Comparison of ENCODE assay signal across 19 cellular contexts in genomic region chr10:66680886-66681285, GRCh38.
DNase-seq lines count a peak whose midpoint lies in the region; ATAC-seq and TF ChIP-seq lines count a peak whose summit lies in the region.
"Had no signal": no experiment of that assay in that cellular context is flagged by ENCODE, and none has a peak within 500 bp of the region (broad histone marks: within the 10 kb centered on the region; RNA-seq: fewer than 3 reads in every experiment).

No MANE protein-coding gene starts in this region.

- H3K9ac ChIP-seq in IMR-90 (ENCODE audit: low read depth, low read length), result no peak overlapping the region

- DNase-seq in AG10803 (ENCODE audit: low read depth) (peak; percentile 4), IMR-90 (peak; percentile 8), brain microvascular endothelial cell (peak; percentile 64), hepatic stellate cell (ENCODE audit: low spot score) (peak; percentile 4), ascending aorta (ENCODE audit: low spot score in 2 of 2) (no peak), NCI-H82 (lab: John Stamatoyannopoulos, UW) (no peak), NCI-H146 treated with DMSO at 0.1 percent for 48 hours (lab: John Stamatoyannopoulos, UW; ENCODE audit: unreplicated experiment) (no peak), NCI-H1105 treated with DMSO at 0.1 percent for 48 hours (lab: John Stamatoyannopoulos, UW) (no peak)
- DNase-seq: COR-L47, DMS153, KBM-7, MG63, NCI-H1092 treated with DMSO at 0.1 percent for 48 hours, NCI-H1930, NCI-H2171, SIG-M5 had no signal

- no peaks in the 10 kb centered on the region for H3K9me3 ChIP-seq in IMR-90 (ENCODE audit: control insufficient read depth, insufficient read depth, low read length)
- H3K9me3 ChIP-seq in ascending aorta, result no peaks in the 10 kb centered on the region
- H3K9me3 ChIP-seq: MG63 had no signal

- H3K4me2 ChIP-seq in IMR-90 (ENCODE audit: low read depth, low read length), result no peak overlapping the region

- H3K14ac ChIP-seq in IMR-90 (replicated peaks; ENCODE audit: low read depth, low read length), result no peak overlapping the region

- intact Hi-C loops in IMR-90 (cut with micrococcal nuclease), result no loop called here
- intact Hi-C loops in ascending aorta (cut with DNase I), result no loop called here

- H3K9me1 ChIP-seq in IMR-90 (ENCODE audit: insufficient read depth, low read length), result no peaks in the 10 kb centered on the region

- no peak overlapping the region for H2AFZ ChIP-seq in IMR-90 (replicated peaks; ENCODE audit: low read length, poor library complexity)

- no peak overlapping the region for H2BK15ac ChIP-seq in IMR-90 (ENCODE audit: low read depth, low read length)

- no peak overlapping the region for H3K27ac ChIP-seq in IMR-90 (ENCODE audit: insufficient read depth, low read length)
- H3K27ac ChIP-seq in brain microvascular endothelial cell, result no peak overlapping the region
- H3K27ac ChIP-seq in ascending aorta, result no peak overlapping the region
- H3K27ac ChIP-seq: C4-2B had no signal

- TF ChIP-seq CTCF in AG10803 (conservative IDR thresholded peaks at IDR 0.05; ENCODE audit: low read length) (no peak), IMR-90 (conservative IDR thresholded peaks at IDR 0.05; ENCODE audit: low read depth, low read length) (no peak), brain microvascular endothelial cell (IDR thresholded peaks at IDR 0.05; ENCODE audit: low read depth, low read length, missing control alignments) (no peak), ascending aorta (IDR thresholded peaks at IDR 0.05) (no peak)

- H4K91ac ChIP-seq in IMR-90 (ENCODE audit: insufficient read depth, low read depth, low read length), result no peak overlapping the region

- H3K27me3 ChIP-seq in IMR-90 (ENCODE audit: control insufficient read depth, insufficient read depth, low read length) (no peaks in the 10 kb centered on the region), brain microvascular endothelial cell (replicated peaks) (no peaks in the 10 kb centered on the region), ascending aorta (no peaks in the 10 kb centered on the region)
- H3K27me3 ChIP-seq: MG63 had no signal

- no peak overlapping the region for H3K23ac ChIP-seq in IMR-90 (ENCODE audit: low read depth, low read length)

- H2BK5ac ChIP-seq in IMR-90 (ENCODE audit: low read depth, low read length, poor library complexity, severe bottlenecking), result no peak overlapping the region

- in situ Hi-C loops in IMR-90 (cut with MboI; ENCODE audit: low sequenced_read_pairs) (no loop called here), brain microvascular endothelial cell (cut with HindIII; ENCODE audit: low pct_ligation_motif_present, low sequenced_read_pairs) (no loop called here)

- no peak overlapping the region for H2AK5ac ChIP-seq in IMR-90 (ENCODE audit: low read depth, low read length)

- H3K56ac ChIP-seq in IMR-90 (ENCODE audit: extremely low read depth, insufficient read depth, low read length), result no peak overlapping the region

- no TSS peak for BruUV-seq in IMR-90 (replicated peaks; lab: Mats Ljungman, UMichigan)

- no CpG with 5 or more reads among the region's 1 CpG for WGBS in IMR-90 (ENCODE audit: extremely low coverage in 2 of 2, insufficient read length in 1 of 2), 2 experiments

- no peak for TF ChIP-seq POLR2A in IMR-90 (IDR thresholded peaks at IDR 0.05; ENCODE audit: low read depth, low read length)

- dilution Hi-C loops in IMR-90 (cut with HindIII; ENCODE audit: low sequenced_read_pairs, unreplicated experiment), result no loop called here

- no peak overlapping the region for H2BK120ac ChIP-seq in IMR-90 (ENCODE audit: low read depth, low read length)

- H3K4me3 ChIP-seq in AG10803 (ENCODE audit: low read length) (no peak overlapping the region), IMR-90 (ENCODE audit: insufficient read depth, low read depth, low read length) (no peak overlapping the region), brain microvascular endothelial cell (ENCODE audit: low read depth, low read length) (no peak overlapping the region), ascending aorta (no peak overlapping the region)
- H3K4me3 ChIP-seq: GM12878, MG63 had no signal

- POLR2A ChIA-PET in IMR-90 (lab: Charles Lee; ENCODE audit: unreplicated experiment), result no interaction called here

- no peak for TF ChIP-seq RAD21 in IMR-90 (IDR thresholded peaks at IDR 0.05; ENCODE audit: low read length)

- no peaks in the 10 kb centered on the region for H4K20me1 ChIP-seq in IMR-90 (ENCODE audit: insufficient read depth, low read length)

- H3K4ac ChIP-seq in IMR-90 (ENCODE audit: low read depth, low read length), result no peak overlapping the region

- CTCF ChIA-PET in IMR-90 (lab: Yijun Ruan, JAX), result no interaction called here

- no peak overlapping the region for H4K8ac ChIP-seq in IMR-90 (ENCODE audit: low read depth in 2 of 2, low read length in 2 of 2)

- H3K36me3 ChIP-seq in IMR-90 (ENCODE audit: control insufficient read depth, insufficient read depth, low read length) (no peaks in the 10 kb centered on the region), brain microvascular endothelial cell (replicated peaks) (no peaks in the 10 kb centered on the region), ascending aorta (no peaks in the 10 kb centered on the region)
- H3K36me3 ChIP-seq: MG63 had no signal

- no peak overlapping the region for H4K5ac ChIP-seq in IMR-90 (ENCODE audit: low read depth, low read length)

- H3K4me1 ChIP-seq in IMR-90 (ENCODE audit: control insufficient read depth, insufficient read depth, low read length) (no peaks in the 10 kb centered on the region), ascending aorta (no peaks in the 10 kb centered on the region)

- no peak overlapping the region for H2BK20ac ChIP-seq in IMR-90 (ENCODE audit: low read depth, low read length)

- H2AK9ac ChIP-seq in IMR-90 (replicated peaks; ENCODE audit: low read depth, low read length, poor library complexity), result no peak overlapping the region

- no peak overlapping the region for H3K18ac ChIP-seq in IMR-90 (ENCODE audit: low read depth, low read length)

- H3K79me1 ChIP-seq in IMR-90 (ENCODE audit: low read depth in 1 of 2, low read length in 2 of 2), result no peaks in the 10 kb centered on the region

- ATAC-seq in IMR-90 (ENCODE audit: low read depth), result no peak
- ATAC-seq: GM12878, HCT116 had no signal

TF ChIP-seq in IMR-90, 13 proteins besides CTCF, POLR2A, EP300 and RAD21:
- TF ChIP-seq ELK1 (IDR thresholded peaks at IDR 0.05; ENCODE audit: borderline replicate concordance, low read depth, low read length) (no peak), CHD1 (IDR thresholded peaks at IDR 0.05; ENCODE audit: low read depth, low read length) (no peak), RCOR1 (IDR thresholded peaks at IDR 0.05; ENCODE audit: insufficient replicate concordance, low read length) (no peak), MAZ (IDR thresholded peaks at IDR 0.05; ENCODE audit: borderline replicate concordance, low read depth, low read length) (no peak), MAFK (IDR thresholded peaks at IDR 0.05; ENCODE audit: low read depth, low read length) (no peak), FOS (IDR thresholded peaks at IDR 0.05; ENCODE audit: low read depth, low read length) (no peak), NFE2L2 (IDR thresholded peaks at IDR 0.05; ENCODE audit: low read depth, low read length) (no peak), USF2 (IDR thresholded peaks at IDR 0.05; ENCODE audit: low read depth, low read length) (no peak), BHLHE40 (IDR thresholded peaks at IDR 0.05; ENCODE audit: low read depth, low read length) (no peak), SMC3 (IDR thresholded peaks at IDR 0.05; ENCODE audit: low read depth, low read length) (no peak)

Comparison
In these comparisons a context has a peak if more than half of its experiments do, and no peak if none do; other contexts are left out.
1. DNase-seq: peak in AG10803 (single experiment), IMR-90 (single experiment), brain microvascular endothelial cell (single experiment) and hepatic stellate cell (single experiment); none in ascending aorta (0 of 2), NCI-H82 (single experiment), NCI-H146 treated with DMSO at 0.1 percent for 48 hours (single experiment) and NCI-H1105 treated with DMSO at 0.1 percent for 48 hours (single experiment).